In the genomic region with DNA sequence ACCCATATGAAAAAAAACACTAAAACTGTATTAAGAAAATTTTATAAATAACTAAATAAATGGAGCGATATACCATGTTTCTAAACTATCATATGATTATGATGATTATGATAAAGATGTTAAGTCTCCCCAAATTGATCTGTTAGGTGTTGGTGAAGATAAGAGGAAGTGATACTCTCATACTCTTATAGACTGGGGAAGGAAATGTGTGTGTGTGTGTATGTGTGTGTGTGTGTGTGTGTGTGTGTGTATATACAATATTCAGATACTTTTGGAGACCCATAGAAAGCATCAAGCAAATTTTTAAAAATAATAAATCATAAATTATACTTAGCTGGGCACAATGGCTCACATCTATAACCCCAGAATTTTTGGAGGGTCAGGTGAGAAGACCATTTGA, we compare ENCODE assay signal across 12 cellular contexts.
A peak's percentile ranks its signal among the peaks of the same experiment; 100 is the strongest.
DNase-seq lines count a peak whose midpoint lies in the region; ATAC-seq and TF ChIP-seq lines count a peak whose summit lies in the region.
"Had no signal": no experiment of that assay in that cellular context is flagged by ENCODE, and none has a peak within 500 bp of the region (broad histone marks: within the 10 kb centered on the region; RNA-seq: fewer than 3 reads in every experiment).

No MANE protein-coding gene starts in this region.

- TF ChIP-seq POLR2A in GM18505 (IDR thresholded peaks at IDR 0.05; ENCODE audit: borderline replicate concordance, extremely low read depth, insufficient read depth, insufficient read length): no peak

- peak; percentile 41 for DNase-seq in NAMALWA (ENCODE audit: low spot score)
- no peak for DNase-seq in KG1 (lab: John Stamatoyannopoulos, UW)
- no peak for DNase-seq in NCI-H2029 (lab: John Stamatoyannopoulos, UW)
- DNase-seq in G401 (ENCODE audit: low spot score): no peak
- DNase-seq: activated CD4-positive, alpha-beta T cell treated with anti-CD3 and anti-CD28 coated beads for 48 hours; activated naive CD4-positive, alpha-beta T cell treated with Interleukin-2 at 50 U/mL for 16 hours; NCI-H345 had no signal

- in situ Hi-C loops in G401 (cut with HindIII; ENCODE audit: low sequenced_read_pairs): no loop called here

- ATAC-seq in GM18505 (IDR thresholded peaks at IDR 0.05; ENCODE audit: unreplicated experiment) (peak; percentile 81), GM21390 (IDR thresholded peaks at IDR 0.05; ENCODE audit: unreplicated experiment) (peak; percentile 78), HG03064 (IDR thresholded peaks at IDR 0.05; ENCODE audit: low read depth, unreplicated experiment) (peak; percentile 68), esophagus mucosa (no peak)
- ATAC-seq: GM23338 had no signal
